ENCODE assay signal across 10 cellular contexts in the genomic region with DNA sequence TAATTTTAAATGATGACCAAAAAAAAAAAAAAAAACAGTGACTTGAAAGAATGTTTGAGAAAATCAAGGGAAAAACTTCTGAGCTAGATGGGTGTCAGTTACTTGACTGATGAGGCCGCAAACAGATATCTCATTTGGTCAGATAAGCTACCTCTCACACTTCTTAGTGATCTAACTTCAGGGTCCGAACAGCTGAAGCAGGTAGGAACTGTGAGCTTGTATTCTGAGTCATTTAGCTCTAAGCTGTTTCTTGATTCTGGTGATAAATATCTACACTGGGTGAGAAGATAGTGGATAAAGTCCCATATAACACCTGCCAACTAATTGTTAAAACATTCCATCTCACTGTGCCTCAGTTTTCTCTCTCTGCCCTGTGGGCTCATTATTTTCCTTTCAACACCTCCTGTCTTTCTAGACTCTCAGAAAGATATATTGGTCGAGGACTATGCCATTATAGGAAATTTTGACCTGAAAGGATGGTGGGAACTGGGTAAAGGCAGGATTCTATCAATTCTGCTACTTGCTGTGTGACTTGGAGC. TPM values are rescaled to one million over a fixed set of nuclear protein-coding genes. Genes with fewer than 3 reads are reported as not detected.
A peak's percentile ranks its signal among the peaks of the same experiment; 100 is the strongest.
DNase-seq lines count a peak whose midpoint lies in the region; ATAC-seq and TF ChIP-seq lines count a peak whose summit lies in the region.
"Had no signal": no experiment of that assay in that cellular context is flagged by ENCODE, and none has a peak within 500 bp of the region (broad histone marks: within the 10 kb centered on the region; RNA-seq: fewer than 3 reads in every experiment).

No MANE protein-coding gene starts in this region.

- no peak for TF ChIP-seq CTCF in GM13976 (IDR thresholded peaks at IDR 0.05; ENCODE audit: borderline replicate concordance, control extremely low read depth, extremely low read depth, insufficient read depth, missing control alignments)
- no peak for TF ChIP-seq CTCF in natural killer cell (IDR thresholded peaks at IDR 0.05)

- H3K4me1 Mint-ChIP-seq in T-helper 1 cell treated with Interleukin-12 subunit alpha and Interleukin-12 subunit beta and Interleukin-4 antibody, amounts not matched to agents 30 μg/mL and 1 μg/mL, for 36 hours (ENCODE audit: low read depth), result peaks cover 49% of the 10 kb centered on the region
- peaks cover 28 to 35% of the 10 kb centered on the region in 2 donors for H3K4me1 Mint-ChIP-seq in natural killer cell

- H3K9me3 Mint-ChIP-seq in T-helper 1 cell treated with Interleukin-12 subunit alpha and Interleukin-12 subunit beta and Interleukin-4 antibody, amounts not matched to agents 30 μg/mL and 1 μg/mL, for 36 hours, result no peaks in the 10 kb centered on the region
- no peaks in the 10 kb centered on the region for H3K9me3 Mint-ChIP-seq in natural killer cell

- in situ Hi-C loops in GM13976 (cut with MboI; ENCODE audit: low sequenced_read_pairs, unreplicated experiment), result no loop called here

- peak overlapping the region; percentile 85 for H3K27ac Mint-ChIP-seq in T-helper 1 cell treated with Interleukin-12 subunit alpha and Interleukin-12 subunit beta and Interleukin-4 antibody, amounts not matched to agents 30 μg/mL and 1 μg/mL, for 36 hours
- H3K27ac Mint-ChIP-seq in natural killer cell, result peak overlapping the region; percentile 77 to 89

- no peaks in the 10 kb centered on the region for H3K27me3 Mint-ChIP-seq in T-helper 1 cell treated with Interleukin-12 subunit alpha and Interleukin-12 subunit beta and Interleukin-4 antibody, amounts not matched to agents 30 μg/mL and 1 μg/mL, for 36 hours (ENCODE audit: low read depth)
- no peaks in the 10 kb centered on the region for H3K27me3 Mint-ChIP-seq in natural killer cell (ENCODE audit: low read depth in 2 of 2)

- peaks cover 22% of the 10 kb centered on the region for H3K36me3 Mint-ChIP-seq in T-helper 1 cell treated with Interleukin-12 subunit alpha and Interleukin-12 subunit beta and Interleukin-4 antibody, amounts not matched to agents 30 μg/mL and 1 μg/mL, for 36 hours (ENCODE audit: low read depth)
- no peaks in the 10 kb centered on the region for H3K36me3 Mint-ChIP-seq in natural killer cell

- H3K4me3 Mint-ChIP-seq in T-helper 1 cell treated with Interleukin-12 subunit alpha and Interleukin-12 subunit beta and Interleukin-4 antibody, amounts not matched to agents 30 μg/mL and 1 μg/mL, for 36 hours, result peak overlapping the region; percentile 35
- H3K4me3 Mint-ChIP-seq in natural killer cell, result no peak overlapping the region

- DNase-seq in GM13976 (ENCODE audit: low spot score) (peak; percentile 26), natural killer cell (no peak), NCI-H1048 (lab: John Stamatoyannopoulos, UW) (no peak), dedifferentiated amniotic fluid mesenchymal stem cell (ENCODE audit: extremely low spot score) (no peak), NCI-H2107 (lab: John Stamatoyannopoulos, UW) (no peak)
- DNase-seq: cortex of kidney, GDM1, Kasumi-1 had no signal

- ATAC-seq in GM19463 (IDR thresholded peaks at IDR 0.05; ENCODE audit: unreplicated experiment), result peak; percentile 33
- peak; percentile 20 to 48 (median 40) for ATAC-seq in natural killer cell

- intact Hi-C loops in natural killer cell (cut with micrococcal nuclease), result loop anchor here (2.0 kb wide), 1 partner anchor 78 kb away; a partner anchor contains a TSS

RNA-seq across cellular contexts. Expression of a gene that starts 7.7 kb away (rescaled TPM):
- 10 to 100 TPM; 10.2 to 14.3 (median 13.2) TPM for total RNA-seq in natural killer cell
